Comparison of ENCODE assay signal across 11 cellular contexts in genomic region chr11:110130642-110131238, GRCh38. TPM values are rescaled to one million over a fixed set of nuclear protein-coding genes. Genes with fewer than 3 reads are reported as not detected.
DNase-seq lines count a peak whose midpoint lies in the region; ATAC-seq and TF ChIP-seq lines count a peak whose summit lies in the region.
"Had no signal": no experiment of that assay in that cellular context is flagged by ENCODE, and none has a peak within 500 bp of the region (broad histone marks: within the 10 kb centered on the region; RNA-seq: fewer than 3 reads in every experiment).

No MANE protein-coding gene starts in this region.

- DNase-seq in NCI-H1436 (lab: John Stamatoyannopoulos, UW) (peak; percentile 97), NCI-H774 (lab: John Stamatoyannopoulos, UW) (peak; percentile 99), foreskin keratinocyte (peak; percentile 87 to 94), sciatic nerve (ENCODE audit: low spot score) (no peak), left lung (no peak), upper lobe of left lung (no peak), NOMO-1 treated with DMSO at 0.1 percent for 48 hours (lab: John Stamatoyannopoulos, UW; ENCODE audit: unreplicated experiment) (no peak)
- DNase-seq: activated CD4-positive, alpha-beta T cell treated with anti-CD3 and anti-CD28 coated beads, Interleukin-2, amount 10 ng/mL, durations not matched to agents 7 days and 5 days; OCI-M1 had no signal

- peak; percentile 98 for ATAC-seq in foreskin keratinocyte
- peak; percentile 55 for ATAC-seq in sciatic nerve
- ATAC-seq in HG03571 (IDR thresholded peaks at IDR 0.05; ENCODE audit: unreplicated experiment): no peak
- no peak for ATAC-seq in left lung
- ATAC-seq in upper lobe of left lung (ENCODE audit: low FRiP score in 2 of 2): no peak
- ATAC-seq: left lobe of liver had no signal

- no peak for TF ChIP-seq EP300 in upper lobe of left lung (IDR thresholded peaks at IDR 0.05)

- H3K36me3 ChIP-seq in left lung (no peaks in the 10 kb centered on the region), upper lobe of left lung (no peaks in the 10 kb centered on the region)

- no peaks in the 10 kb centered on the region for H3K9me3 ChIP-seq in left lung
- no peaks in the 10 kb centered on the region for H3K9me3 ChIP-seq in upper lobe of left lung

- H3K27me3 ChIP-seq in foreskin keratinocyte (no peaks in the 10 kb centered on the region), left lung (no peaks in the 10 kb centered on the region), upper lobe of left lung (no peaks in the 10 kb centered on the region)

- H3K27ac ChIP-seq in foreskin keratinocyte: peak overlapping the region; percentile 74
- H3K27ac ChIP-seq in left lung: no peak overlapping the region
- no peak overlapping the region for H3K27ac ChIP-seq in upper lobe of left lung

- no peak for TF ChIP-seq POLR2A in upper lobe of left lung (IDR thresholded peaks at IDR 0.05)

- no peak for TF ChIP-seq CTCF in foreskin keratinocyte (conservative IDR thresholded peaks at IDR 0.05)
- TF ChIP-seq CTCF in left lung (IDR thresholded peaks at IDR 0.05): no peak
- no peak for TF ChIP-seq CTCF in upper lobe of left lung (IDR thresholded peaks at IDR 0.05)

- H3K4me1 ChIP-seq in foreskin keratinocyte: peaks cover 25% of the 10 kb centered on the region
- H3K4me1 ChIP-seq in left lung: no peaks in the 10 kb centered on the region
- peaks cover 0 to 6% (median 2%) of the 10 kb centered on the region in 4 donors for H3K4me1 ChIP-seq in upper lobe of left lung

- WGBS in upper lobe of left lung, 2 donors: 78 to 84% methylated on average over 9 to 10 of the region's 10 CpGs

- intact Hi-C loops in sciatic nerve (cut with DNase I): no loop called here
- intact Hi-C loops in left lung (cut with DNase I): no loop called here

- H3K4me3 ChIP-seq in left lung (no peak overlapping the region), upper lobe of left lung (no peak overlapping the region)

RNA-seq across cellular contexts. Expression of gene ZC3H12C, which starts 37.5 kb away (rescaled TPM):
- total RNA-seq in foreskin keratinocyte: 12.5 and 12.6 TPM in 2 replicates
- polyA plus RNA-seq in foreskin keratinocyte: 1.3 and 1.4 TPM in 2 replicates
- total RNA-seq in sciatic nerve: 30.4 TPM
- 10 to 100 TPM; 15.1 to 16.2 TPM for total RNA-seq in left lung
- total RNA-seq in upper lobe of left lung: 10 to 100 TPM in 5 of 6 donors, 1 to 10 TPM in 1; 5.5 to 24.5 (median 14.6) TPM

Comparison
In these comparisons a context has a peak if more than half of its experiments do, and no peak if none do; other contexts are left out.
1. DNase-seq: peak in NCI-H1436 (single experiment), NCI-H774 (single experiment) and foreskin keratinocyte (2 of 2); none in sciatic nerve (single experiment), left lung (0 of 2), upper lobe of left lung (0 of 2) and NOMO-1 treated with DMSO at 0.1 percent for 48 hours (single experiment).
2. ATAC-seq: peak in foreskin keratinocyte (single experiment) and sciatic nerve (single experiment); none in HG03571 (single experiment), left lung (single experiment) and upper lobe of left lung (0 of 2).